In genomic region chr15:47066386-47066785, GRCh38 we compare ENCODE assay signal across 20 cellular contexts.
DNase-seq lines count a peak whose midpoint lies in the region; ATAC-seq lines count a peak whose summit lies in the region.
"Had no signal": no experiment of that assay in that cellular context is flagged by ENCODE, and none has a peak within 500 bp of the region (broad histone marks: within the 10 kb centered on the region; RNA-seq: fewer than 3 reads in every experiment).

No MANE protein-coding gene starts in this region.

- no peak overlapping the region for H3K4me3 Mint-ChIP-seq in stimulated activated effector memory CD8-positive, alpha-beta T cell treated with anti-CD3 and anti-CD28 coated beads, Interleukin-12 subunit alpha, Interleukin-12 subunit beta, amount 100 ng/mL, for 72 hours

- H2BK120ac ChIP-seq in mesenchymal stem cell (ENCODE audit: low read depth, low read length) = no peak overlapping the region

- no peak overlapping the region for H2AFZ ChIP-seq in mesenchymal stem cell (ENCODE audit: low read depth, low read length)
- H2AFZ ChIP-seq: GM23248 had no signal

- H3K18ac ChIP-seq in mesenchymal stem cell (ENCODE audit: low read depth in 1 of 2, low read length in 2 of 2) = no peak overlapping the region

- no peak overlapping the region for H2BK5ac ChIP-seq in mesenchymal stem cell (ENCODE audit: low read depth, low read length, poor library complexity, severe bottlenecking)

- H2AK5ac ChIP-seq in mesenchymal stem cell (ENCODE audit: low read length, severe bottlenecking) = no peak overlapping the region

- H3K4ac ChIP-seq in mesenchymal stem cell (ENCODE audit: low read depth in 1 of 2, low read length in 2 of 2) = no peak overlapping the region

- no peak overlapping the region for H3K4me3 ChIP-seq in mesenchymal stem cell (ENCODE audit: insufficient read depth in 1 of 2, low read depth in 1 of 2, low read length in 2 of 2)
- H3K4me3 ChIP-seq: A549, GM23248 had no signal

- H2BK15ac ChIP-seq in mesenchymal stem cell (ENCODE audit: low read depth, poor library complexity, severe bottlenecking) = no peak overlapping the region

- no peak overlapping the region for H3K14ac ChIP-seq in mesenchymal stem cell (ENCODE audit: low read length in 2 of 2)

- WGBS in mesenchymal stem cell = 41% methylated on average over 6 of the region's 7 CpGs

- no peak overlapping the region for H3K27ac Mint-ChIP-seq in stimulated activated effector memory CD8-positive, alpha-beta T cell treated with anti-CD3 and anti-CD28 coated beads, Interleukin-12 subunit alpha, Interleukin-12 subunit beta, amount 100 ng/mL, for 72 hours

- no peaks in the 10 kb centered on the region for H3K9me3 ChIP-seq in mesenchymal stem cell (ENCODE audit: control insufficient read depth, low read length)
- H3K9me3 ChIP-seq: A549, BE2C had no signal

- H2BK12ac ChIP-seq in mesenchymal stem cell (ENCODE audit: low read length in 2 of 2) = no peak overlapping the region

- ATAC-seq in stimulated activated effector memory CD8-positive, alpha-beta T cell treated with anti-CD3 and anti-CD28 coated beads, Interleukin-12 subunit alpha, Interleukin-12 subunit beta, amount 100 ng/mL, for 72 hours = no peak
- ATAC-seq: A549, PC-3, SK-N-SH treated with all-trans-retinoic acid at 6 μM for 48 hours had no signal

- H3K9ac ChIP-seq in mesenchymal stem cell (ENCODE audit: low read length) = no peak overlapping the region
- H3K9ac ChIP-seq: GM23248 had no signal

- H3K36me3 ChIP-seq in mesenchymal stem cell (ENCODE audit: control insufficient read depth in 1 of 2, insufficient read depth in 2 of 2, low read depth in 1 of 2, low read length in 2 of 2) = no peaks in the 10 kb centered on the region
- H3K36me3 ChIP-seq: BE2C had no signal

- H3K4me1 Mint-ChIP-seq in stimulated activated effector memory CD8-positive, alpha-beta T cell treated with anti-CD3 and anti-CD28 coated beads, Interleukin-12 subunit alpha, Interleukin-12 subunit beta, amount 100 ng/mL, for 72 hours = no peaks in the 10 kb centered on the region

- no peaks in the 10 kb centered on the region for H3K4me1 ChIP-seq in mesenchymal stem cell (ENCODE audit: control insufficient read depth, insufficient read depth, low read depth, low read length)
- H3K4me1 ChIP-seq: A549, BE2C had no signal

- no peak overlapping the region for H4K8ac ChIP-seq in mesenchymal stem cell (ENCODE audit: low read length)

- H3K4me2 ChIP-seq in mesenchymal stem cell (ENCODE audit: low read length, poor library complexity, severe bottlenecking) = no peak overlapping the region
- H3K4me2 ChIP-seq: A549 had no signal

- H4K91ac ChIP-seq in mesenchymal stem cell (ENCODE audit: low read length) = no peak overlapping the region

- in situ Hi-C loops in KBM-7 (cut with MboI; ENCODE audit: low pct_unique_long_range_greater_than_20kb, low sequenced_read_pairs) = no loop called here
- in situ Hi-C loops in SK-MEL-5 (cut with HindIII; ENCODE audit: low pct_unique_long_range_greater_than_20kb, low sequenced_read_pairs) = no loop called here

- H3K9me3 Mint-ChIP-seq in stimulated activated effector memory CD8-positive, alpha-beta T cell treated with anti-CD3 and anti-CD28 coated beads, Interleukin-12 subunit alpha, Interleukin-12 subunit beta, amount 100 ng/mL, for 72 hours = peaks cover 10% of the 10 kb centered on the region

- H3K36me3 Mint-ChIP-seq in stimulated activated effector memory CD8-positive, alpha-beta T cell treated with anti-CD3 and anti-CD28 coated beads, Interleukin-12 subunit alpha, Interleukin-12 subunit beta, amount 100 ng/mL, for 72 hours = no peaks in the 10 kb centered on the region

- peak; percentile 82 for DNase-seq in H4 (ENCODE audit: low spot score)
- DNase-seq in KBM-7 = peak; percentile 2
- DNase-seq in SK-MEL-5 (ENCODE audit: low read depth, low spot score) = peak; percentile 72
- peak; percentile 30 for DNase-seq in mesenchymal stem cell
- DNase-seq in stimulated activated effector memory CD8-positive, alpha-beta T cell treated with anti-CD3 and anti-CD28 coated beads, Interleukin-12 subunit alpha, Interleukin-12 subunit beta, amount 100 ng/mL, for 72 hours (ENCODE audit: low spot score in 2 of 2) = no peak
- no peak for DNase-seq in NOMO-1 treated with dmso at 0.1 percent for 144 hours (lab: John Stamatoyannopoulos, UW; ENCODE audit: unreplicated experiment)
- DNase-seq in AG08396 (ENCODE audit: low spot score) = no peak
- DNase-seq: BE2C, GM23248, HCEC 1CT, NCI-H1092 treated with DMSO at 0.1 percent for 48 hours, NCI-H146, NCI-H2029, NCI-H2227 treated with DMSO at 0.1 percent for 48 hours, NCI-H510A, NCI-H774, PC-3, SIG-M5 had no signal

- no peaks in the 10 kb centered on the region for H3K79me1 ChIP-seq in mesenchymal stem cell (replicated peaks; ENCODE audit: low read length, poor library complexity, severe bottlenecking)

- no peak overlapping the region for H3K23ac ChIP-seq in mesenchymal stem cell (ENCODE audit: low read length in 2 of 2)

- no peaks in the 10 kb centered on the region for H3K27me3 ChIP-seq in mesenchymal stem cell (ENCODE audit: control insufficient read depth in 1 of 2, insufficient read depth in 1 of 2, low read length in 2 of 2)
- H3K27me3 ChIP-seq: BE2C had no signal

- no peak overlapping the region for H3K27ac ChIP-seq in mesenchymal stem cell (ENCODE audit: low read length, poor library complexity, severe bottlenecking)
- H3K27ac ChIP-seq: A549, GM23248 had no signal

Comparison
In these comparisons a context has a peak if more than half of its experiments do, and no peak if none do; other contexts are left out.
1. DNase-seq: peak in H4 (single experiment), KBM-7 (single experiment), SK-MEL-5 (single experiment) and mesenchymal stem cell (single experiment); none in stimulated activated effector memory CD8-positive, alpha-beta T cell treated with anti-CD3 and anti-CD28 coated beads, Interleukin-12 subunit alpha, Interleukin-12 subunit beta, amount 100 ng/mL, for 72 hours (0 of 2), NOMO-1 treated with dmso at 0.1 percent for 144 hours (single experiment) and AG08396 (single experiment).